8 cellular contexts compared by ENCODE assay signal in the genomic region with DNA sequence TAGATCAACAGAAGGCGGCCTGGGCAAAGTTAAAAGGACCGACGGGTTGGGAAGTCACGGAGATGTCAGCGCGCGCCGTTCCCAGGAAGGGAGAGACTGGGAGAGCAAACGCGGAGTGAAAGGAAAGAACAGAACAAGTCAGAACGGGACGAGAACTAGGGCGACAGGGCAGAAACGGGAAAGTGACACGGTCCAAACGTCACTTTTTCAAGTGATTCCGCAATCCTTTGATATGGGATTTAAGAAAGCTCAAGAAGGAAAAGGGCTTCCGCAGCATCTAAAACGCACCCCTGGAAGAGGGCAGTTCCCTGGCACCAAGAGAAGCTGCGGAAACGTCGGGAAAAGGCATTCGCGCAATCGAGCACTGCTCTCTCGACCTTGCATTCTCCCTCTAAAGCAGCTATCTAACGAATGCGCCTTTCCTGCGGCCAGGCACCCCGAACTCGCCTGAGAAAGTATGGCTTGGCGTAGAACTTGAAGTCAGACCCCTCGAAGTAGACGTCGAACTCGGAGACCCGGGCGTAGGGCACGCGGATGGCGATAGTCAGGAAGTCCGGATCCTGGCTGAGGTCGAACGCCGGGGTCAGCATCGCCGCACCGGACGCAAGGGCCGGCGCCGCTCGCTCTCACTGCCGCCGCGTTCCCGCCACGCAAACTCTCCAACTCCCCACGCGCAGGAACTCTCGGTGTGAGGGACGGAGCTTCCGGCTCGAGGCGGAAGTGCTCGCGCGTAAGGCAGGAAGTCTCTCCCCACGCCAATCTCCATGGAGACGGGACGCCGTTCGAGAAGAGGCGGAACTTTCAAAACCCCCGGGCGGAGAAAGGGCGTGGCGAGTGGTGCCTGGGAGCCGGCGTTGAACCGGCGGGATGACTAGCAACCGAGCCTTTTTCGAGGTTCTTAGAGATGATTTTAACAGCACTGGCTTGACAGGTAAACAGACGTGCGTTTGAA. TPM values are rescaled to one million over a fixed set of nuclear protein-coding genes. Genes with fewer than 3 reads are reported as not detected.
DNase-seq lines count a peak whose midpoint lies in the region; ATAC-seq lines count a peak whose summit lies in the region.

TSS of gene SHQ1 (minus strand) at position 695 of the 952 bp plus-strand sequence. CDS start at position 590, 105 bp downstream.

- peak within 1 kb of the TSS; percentile 91 to 99 for H3K4me3 Mint-ChIP-seq in effector memory CD8-positive, alpha-beta T cell

- DNase-seq in COLO668 (lab: John Stamatoyannopoulos, UW; ENCODE audit: unreplicated experiment) (peak; percentile 92), HPDE6-E6E7 (ENCODE audit: extremely low spot score) (peak; percentile 53), NOMO-1 (lab: John Stamatoyannopoulos, UW; ENCODE audit: unreplicated experiment in 2 of 2) (peak; percentile 90 to 91), lung microvascular endothelial cell (ENCODE audit: low read depth in 2 of 2) (peak; percentile 94 to 95)
- DNase-seq in activated CD8-positive, alpha-beta memory T cell treated with anti-CD3 and anti-CD28 coated beads for 24 hours, result peak; percentile 96
- peak; percentile 90 to 93 (median 92) for DNase-seq in effector memory CD8-positive, alpha-beta T cell
- peak; percentile 90 to 93 (median 93) for DNase-seq in stimulated activated CD4-positive, alpha-beta T cell treated with anti-CD3 and anti-CD28 coated beads, TNF-alpha, amount 100 ng/mL, for 4 hours (ENCODE audit: low read depth in 3 of 3)

- peaks cover 5% of the 10 kb centered on the region for H3K36me3 Mint-ChIP-seq in effector memory CD8-positive, alpha-beta T cell (ENCODE audit: insufficient read depth)

- peak within 1 kb of the TSS; percentile 78 to 80 for H3K27ac Mint-ChIP-seq in effector memory CD8-positive, alpha-beta T cell

- H3K27me3 Mint-ChIP-seq in effector memory CD8-positive, alpha-beta T cell, result no peaks in the 10 kb centered on the region

- ATAC-seq in GM19467 (IDR thresholded peaks at IDR 0.05; ENCODE audit: unreplicated experiment), result peak; percentile 95
- ATAC-seq in effector memory CD8-positive, alpha-beta T cell (replicated peaks), result peak; percentile 95

- no peaks in the 10 kb centered on the region for H3K9me3 Mint-ChIP-seq in effector memory CD8-positive, alpha-beta T cell

- peaks cover 30 to 43% of the 10 kb centered on the region in 2 donors for H3K4me1 Mint-ChIP-seq in effector memory CD8-positive, alpha-beta T cell (ENCODE audit: low read depth in 2 of 2)

RNA-seq across cellular contexts. Expression of gene SHQ1, which starts in this region (rescaled TPM):
- 9.8 and 11.3 TPM in 2 replicates for total RNA-seq in lung microvascular endothelial cell

Comparison
In these comparisons a context has a peak if more than half of its experiments do, and no peak if none do; other contexts are left out.
1. Peak in every context shown above with its lines: DNase-seq and ATAC-seq.